In genomic region chr3:80238606-80239005, GRCh38 we compare ENCODE assay signal across 19 cellular contexts.
"Had no signal": no experiment of that assay in that cellular context is flagged by ENCODE, and none has a peak within 500 bp of the region (broad histone marks: within the 10 kb centered on the region; RNA-seq: fewer than 3 reads in every experiment).

No MANE protein-coding gene starts in this region.

- H3K27ac ChIP-seq: adrenal gland had no signal

- DNase-seq: activated CD4-positive, alpha-beta T cell treated with anti-CD3 and anti-CD28 coated beads for 4 hours; activated CD8-positive, alpha-beta memory T cell treated with anti-CD3 and anti-CD28 coated beads, Interleukin-2, amount 50 U/mL, for 4 hours; activated CD8-positive, alpha-beta T cell treated with anti-CD3 and anti-CD28 coated beads for 36 hours; activated naive CD4-positive, alpha-beta T cell treated with anti-CD3 and anti-CD28 coated beads, Interleukin-2, amount 50 U/mL, for 16 hours; activated naive CD8-positive, alpha-beta T cell treated with anti-CD3 and anti-CD28 coated beads, Interleukin-2, amount 10 ng/mL, durations not matched to agents 7 days and 5 days; activated T-cell treated with anti-CD3 and anti-CD28 coated beads, Interleukin-2, amount 50 U/mL, for 72 hours; anterior cingulate cortex; NCI-H1105 treated with DMSO at 0.1 percent for 48 hours; NCI-H146; NCI-H187 treated with DMSO at 0.1 percent for 48 hours; NCI-H2081 treated with DMSO at 0.1 percent for 48 hours; NCI-H446; PC-3; SHP77; T-helper 17 cell; T-helper 9 cell had no signal

- H3K4me3 ChIP-seq: adrenal gland had no signal

- H3K4me1 Mint-ChIP-seq: activated naive CD8-positive, alpha-beta T cell treated with anti-CD3 and anti-CD28 coated beads, Interleukin-2, amount 10 ng/mL, durations not matched to agents 7 days and 5 days; T-helper 17 cell had no signal

- H3K27me3 ChIP-seq: adrenal gland had no signal

- H3K4me3 Mint-ChIP-seq: activated CD8-positive, alpha-beta T cell treated with anti-CD3 and anti-CD28 coated beads for 36 hours; activated naive CD8-positive, alpha-beta T cell treated with anti-CD3 and anti-CD28 coated beads, Interleukin-2, amount 10 ng/mL, durations not matched to agents 7 days and 5 days; activated T-cell treated with anti-CD3 and anti-CD28 coated beads, Interleukin-2, amount 50 U/mL, for 72 hours; T-helper 17 cell had no signal

- H3K36me3 ChIP-seq: adrenal gland had no signal

- H3K27me3 Mint-ChIP-seq: activated CD8-positive, alpha-beta T cell treated with anti-CD3 and anti-CD28 coated beads for 36 hours; activated naive CD8-positive, alpha-beta T cell treated with anti-CD3 and anti-CD28 coated beads, Interleukin-2, amount 10 ng/mL, durations not matched to agents 7 days and 5 days; T-helper 17 cell had no signal

- H3K36me3 Mint-ChIP-seq: activated naive CD8-positive, alpha-beta T cell treated with anti-CD3 and anti-CD28 coated beads, Interleukin-2, amount 10 ng/mL, durations not matched to agents 7 days and 5 days had no signal

- H3K9me3 ChIP-seq: adrenal gland had no signal

- ATAC-seq: activated CD4-positive, CD25-positive, alpha-beta regulatory T cell treated with anti-CD3 and anti-CD28 coated beads, Interleukin-2, amount 50 U/mL, for 24 hours; activated CD8-positive, alpha-beta T cell treated with anti-CD3 and anti-CD28 coated beads for 36 hours; activated T-cell treated with anti-CD3 and anti-CD28 coated beads, Interleukin-2, amount 50 U/mL, for 72 hours; PC-3; T-helper 17 cell had no signal

- H3K27ac Mint-ChIP-seq: activated CD8-positive, alpha-beta T cell treated with anti-CD3 and anti-CD28 coated beads for 36 hours; activated naive CD8-positive, alpha-beta T cell treated with anti-CD3 and anti-CD28 coated beads, Interleukin-2, amount 10 ng/mL, durations not matched to agents 7 days and 5 days; activated T-cell treated with anti-CD3 and anti-CD28 coated beads, Interleukin-2, amount 50 U/mL, for 72 hours; activated T-helper 2 cell treated with anti-CD3 and anti-CD28 coated beads, Interferon-gamma antibody, Interleukin-2, Interleukin-4, amounts not matched to agents 10 μg/mL and 5 μg/mL and 100 μg/mL, durations not matched to agents 14 hours and 24 hours and 36 hours; T-helper 17 cell had no signal
